ENCODE assay signal across 8 cellular contexts in the genomic region with DNA sequence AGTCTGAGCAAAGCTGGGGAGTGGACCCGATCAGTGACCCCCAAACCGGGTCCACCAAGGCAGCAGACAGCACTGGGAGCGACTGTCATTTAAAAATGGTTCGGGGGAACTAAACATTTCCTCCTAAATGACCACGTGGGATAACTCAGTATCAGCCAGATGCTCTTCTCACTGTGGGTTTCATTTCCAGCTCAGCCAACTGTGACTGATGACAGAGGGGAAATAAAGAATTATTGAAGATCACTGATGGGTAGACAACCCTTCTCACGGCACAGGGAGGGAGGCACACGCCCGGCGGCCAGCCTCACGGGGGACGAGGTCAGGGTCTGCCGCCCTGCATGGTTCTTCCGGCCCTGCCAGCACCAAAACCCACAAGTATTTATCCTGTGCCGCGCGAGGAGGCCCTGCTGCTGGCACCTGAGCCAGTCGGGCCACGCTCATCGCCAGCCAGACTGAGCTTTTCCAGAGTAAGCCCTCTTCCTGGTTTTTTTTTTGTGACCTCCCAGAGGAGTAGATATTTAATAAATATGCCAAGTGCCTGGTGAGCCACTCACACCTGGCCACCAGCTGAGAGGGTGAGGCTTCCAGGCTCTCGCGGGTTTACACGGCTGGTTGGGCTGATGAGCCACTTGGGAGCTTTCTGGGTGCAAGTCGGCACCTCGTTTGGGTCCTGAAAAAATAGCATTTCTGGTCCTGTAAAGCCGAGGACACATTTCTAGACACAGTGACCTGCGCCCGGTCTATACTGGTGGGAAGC. TPM values are rescaled to one million over a fixed set of nuclear protein-coding genes. Genes with fewer than 3 reads are reported as not detected.
DNase-seq lines count a peak whose midpoint lies in the region; ATAC-seq lines count a peak whose summit lies in the region.

No MANE protein-coding gene starts in this region.

- DNase-seq in DMS 273 (lab: John Stamatoyannopoulos, UW; ENCODE audit: unreplicated experiment) = peak; percentile 78
- DNase-seq in DMS 273 treated with DMSO at 0.1 percent for 48 hours (lab: John Stamatoyannopoulos, UW) = no peak
- DNase-seq in NCI-H2196 (lab: John Stamatoyannopoulos, UW; ENCODE audit: unreplicated experiment) = peak; percentile 56
- peak; percentile 45 for DNase-seq in hepatic stellate cell (ENCODE audit: low spot score)
- no peak for DNase-seq in RKO (ENCODE audit: low spot score)
- no peak for DNase-seq in H4 (ENCODE audit: low spot score)

- ATAC-seq in HG02678 (IDR thresholded peaks at IDR 0.05; ENCODE audit: unreplicated experiment) = peak; percentile 64
- ATAC-seq in GM21390 (IDR thresholded peaks at IDR 0.05; ENCODE audit: unreplicated experiment) = no peak

RNA-seq across cellular contexts. Expression of a gene that starts 6.2 kb away (rescaled TPM):
- total RNA-seq in H4 (2014; rRNA removed; shearing (Covaris generic)) = 4.9 and 7.0 TPM in 2 replicates

RNA-seq across cellular contexts. Expression of a gene that starts 54.8 kb away (rescaled TPM):
- total RNA-seq in H4 (2014; rRNA removed; shearing (Covaris generic)) = 0.89 and 1.7 TPM in 2 replicates

Comparison
In these comparisons a context has a peak if more than half of its experiments do, and no peak if none do; other contexts are left out.
1. DNase-seq: peak in DMS 273 (single experiment), NCI-H2196 (single experiment) and hepatic stellate cell (single experiment); none in DMS 273 treated with DMSO at 0.1 percent for 48 hours (single experiment), RKO (single experiment) and H4 (single experiment).